In the genomic region with DNA sequence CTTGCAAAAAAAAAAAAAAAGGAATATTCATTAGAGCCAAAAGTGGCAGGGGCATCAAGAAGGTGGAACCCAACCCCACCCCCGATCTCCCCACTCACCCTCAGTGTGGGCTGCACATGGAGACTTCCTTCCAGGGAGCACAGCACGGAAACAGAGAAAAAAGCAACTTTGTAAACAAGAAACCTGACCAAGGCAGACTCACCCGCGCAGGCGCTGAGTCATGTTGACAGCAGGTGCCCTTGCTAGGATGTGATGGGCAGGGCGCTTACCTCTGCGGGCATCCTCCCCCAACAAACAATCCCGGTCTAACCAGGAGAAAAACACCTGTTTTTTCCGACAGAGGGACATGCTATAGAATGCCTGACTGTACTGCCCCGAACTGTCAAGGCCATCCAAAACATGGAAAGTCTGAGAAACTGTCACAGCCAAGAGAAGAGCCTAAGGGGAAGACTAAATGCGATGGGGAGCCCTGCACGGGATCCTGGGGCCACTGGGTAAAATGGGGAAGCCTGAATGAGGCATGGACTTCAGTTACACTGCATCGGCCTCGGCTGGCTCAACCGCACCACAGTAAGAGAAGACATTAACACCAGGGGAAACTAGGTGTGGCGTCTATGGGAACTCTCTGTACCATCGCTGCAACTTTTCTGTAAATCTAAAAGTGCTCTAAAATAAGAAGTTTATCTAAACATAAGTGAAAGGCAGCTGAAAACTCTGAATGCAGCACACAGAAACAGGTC, we compare ENCODE assay signal across 10 cellular contexts.
DNase-seq lines count a peak whose midpoint lies in the region.
"Had no signal": no experiment of that assay in that cellular context is flagged by ENCODE, and none has a peak within 500 bp of the region (broad histone marks: within the 10 kb centered on the region; RNA-seq: fewer than 3 reads in every experiment).

No MANE protein-coding gene starts in this region.

- peaks cover 70% of the 10 kb centered on the region for H3K27me3 Mint-ChIP-seq in activated naive CD4-positive, alpha-beta T cell treated with anti-CD3 and anti-CD28 coated beads, Interleukin-2, amount 10 ng/mL, durations not matched to agents 7 days and 5 days
- peaks cover 47% of the 10 kb centered on the region for H3K27me3 Mint-ChIP-seq in activated naive CD8-positive, alpha-beta T cell treated with anti-CD3 and anti-CD28 coated beads for 36 hours

- no peaks in the 10 kb centered on the region for H3K9me3 Mint-ChIP-seq in activated naive CD4-positive, alpha-beta T cell treated with anti-CD3 and anti-CD28 coated beads, Interleukin-2, amount 10 ng/mL, durations not matched to agents 7 days and 5 days
- no peaks in the 10 kb centered on the region for H3K9me3 Mint-ChIP-seq in activated naive CD8-positive, alpha-beta T cell treated with anti-CD3 and anti-CD28 coated beads for 36 hours

- DNase-seq in stimulated activated CD4-positive, alpha-beta T cell treated with anti-CD3 and anti-CD28 coated beads, Interleukin-15, amount 100 ng/mL, for 24 hours = peak; percentile 29
- DNase-seq in stimulated activated CD4-positive, alpha-beta T cell treated with anti-CD3 and anti-CD28 coated beads, Interleukin-4, amount 100 ng/mL, for 4 hours = no peak
- DNase-seq in NCI-H2171 treated with DMSO at 0.1 percent for 48 hours (lab: John Stamatoyannopoulos, UW) (peak; percentile 62), ureter (ENCODE audit: low spot score) (peak; percentile 64), NK-92 (lab: John Stamatoyannopoulos, UW; ENCODE audit: unreplicated experiment) (no peak), AG08395 (ENCODE audit: low spot score) (no peak)
- peak; percentile 60 for DNase-seq in activated naive CD4-positive, alpha-beta T cell treated with anti-CD3 and anti-CD28 coated beads, Interleukin-2, amount 10 ng/mL, durations not matched to agents 7 days and 5 days
- no peak for DNase-seq in activated naive CD8-positive, alpha-beta T cell treated with anti-CD3 and anti-CD28 coated beads for 36 hours
- DNase-seq: gastrocnemius medialis, T-helper 9 cell had no signal

- peaks cover 13% of the 10 kb centered on the region for H3K4me1 Mint-ChIP-seq in activated naive CD4-positive, alpha-beta T cell treated with anti-CD3 and anti-CD28 coated beads, Interleukin-2, amount 10 ng/mL, durations not matched to agents 7 days and 5 days
- H3K4me1 Mint-ChIP-seq in activated naive CD8-positive, alpha-beta T cell treated with anti-CD3 and anti-CD28 coated beads for 36 hours = peaks cover 6% of the 10 kb centered on the region

- no peaks in the 10 kb centered on the region for H3K36me3 Mint-ChIP-seq in activated naive CD4-positive, alpha-beta T cell treated with anti-CD3 and anti-CD28 coated beads, Interleukin-2, amount 10 ng/mL, durations not matched to agents 7 days and 5 days
- no peaks in the 10 kb centered on the region for H3K36me3 Mint-ChIP-seq in activated naive CD8-positive, alpha-beta T cell treated with anti-CD3 and anti-CD28 coated beads for 36 hours

- H3K4me3 Mint-ChIP-seq in activated naive CD4-positive, alpha-beta T cell treated with anti-CD3 and anti-CD28 coated beads, Interleukin-2, amount 10 ng/mL, durations not matched to agents 7 days and 5 days = no peak overlapping the region
- no peak overlapping the region for H3K4me3 Mint-ChIP-seq in activated naive CD8-positive, alpha-beta T cell treated with anti-CD3 and anti-CD28 coated beads for 36 hours

- no peak overlapping the region for H3K27ac Mint-ChIP-seq in activated naive CD4-positive, alpha-beta T cell treated with anti-CD3 and anti-CD28 coated beads, Interleukin-2, amount 10 ng/mL, durations not matched to agents 7 days and 5 days
- H3K27ac Mint-ChIP-seq in activated naive CD8-positive, alpha-beta T cell treated with anti-CD3 and anti-CD28 coated beads for 36 hours = no peak overlapping the region

- CTCF ChIA-PET in activated naive CD4-positive, alpha-beta T cell treated with anti-CD3 and anti-CD28 coated beads, Interleukin-2, amount 10 ng/mL, durations not matched to agents 7 days and 5 days (lab: Charles Lee) = no interaction called here

Comparison
In these comparisons a context has a peak if more than half of its experiments do, and no peak if none do; other contexts are left out.
1. DNase-seq: peak in stimulated activated CD4-positive, alpha-beta T cell treated with anti-CD3 and anti-CD28 coated beads, Interleukin-15, amount 100 ng/mL, for 24 hours (single experiment), NCI-H2171 treated with DMSO at 0.1 percent for 48 hours (single experiment), activated naive CD4-positive, alpha-beta T cell treated with anti-CD3 and anti-CD28 coated beads, Interleukin-2, amount 10 ng/mL, durations not matched to agents 7 days and 5 days (single experiment) and ureter (single experiment); none in stimulated activated CD4-positive, alpha-beta T cell treated with anti-CD3 and anti-CD28 coated beads, Interleukin-4, amount 100 ng/mL, for 4 hours (0 of 2), activated naive CD8-positive, alpha-beta T cell treated with anti-CD3 and anti-CD28 coated beads for 36 hours (single experiment), NK-92 (single experiment) and AG08395 (single experiment).